8 cellular contexts compared by ENCODE assay signal in genomic region chr13:30615851-30616311, GRCh38. TPM values are rescaled to one million over a fixed set of nuclear protein-coding genes. Genes with fewer than 3 reads are reported as not detected.
DNase-seq lines count a peak whose midpoint lies in the region; ATAC-seq lines count a peak whose summit lies in the region.

No MANE protein-coding gene starts in this region.

- no peaks in the 10 kb centered on the region for H3K9me2 ChIP-seq in GM23248 (ENCODE audit: insufficient read depth)

- H4K20me1 ChIP-seq in GM23248 (ENCODE audit: insufficient read depth) = no peaks in the 10 kb centered on the region

- H3K9me3 Mint-ChIP-seq in activated CD8-positive, alpha-beta memory T cell treated with anti-CD3 and anti-CD28 coated beads, Interleukin-2, amount 10 ng/mL, durations not matched to agents 7 days and 5 days (ENCODE audit: low read depth) = no peaks in the 10 kb centered on the region

- H3K36me3 Mint-ChIP-seq in activated CD8-positive, alpha-beta memory T cell treated with anti-CD3 and anti-CD28 coated beads, Interleukin-2, amount 10 ng/mL, durations not matched to agents 7 days and 5 days = peaks cover 9% of the 10 kb centered on the region

- no peaks in the 10 kb centered on the region for H3K36me3 ChIP-seq in GM23248 (ENCODE audit: low read depth)
- H3K36me3 ChIP-seq in subcutaneous abdominal adipose tissue (ENCODE audit: control insufficient read depth in 5 of 5, insufficient read depth in 5 of 5, low read length in 5 of 5) = peaks cover 0 to 3% (median 0%) of the 10 kb centered on the region in 5 donors

- H3K9ac ChIP-seq in GM23248 (peak overlapping the region; percentile 99), subcutaneous abdominal adipose tissue (ENCODE audit: low read length in 5 of 5) (peak overlapping the region; percentile 93 to 100 (median 99))

- DNase-seq in A172 (ENCODE audit: low spot score) (peak; percentile 32), GM23248 (peak; percentile 75), SK-N-DZ (ENCODE audit: low spot score) (peak; percentile 17), glomerular visceral epithelial cell (ENCODE audit: extremely low spot score) (peak; percentile 31)
- no peak for DNase-seq in activated CD8-positive, alpha-beta memory T cell treated with anti-CD3 and anti-CD28 coated beads, Interleukin-2, amount 10 ng/mL, durations not matched to agents 7 days and 5 days

- no peaks in the 10 kb centered on the region for H3K27me3 ChIP-seq in GM23248 (replicated peaks; ENCODE audit: insufficient read depth)
- H3K27me3 ChIP-seq in subcutaneous abdominal adipose tissue (ENCODE audit: control insufficient read depth in 5 of 5, insufficient read depth in 4 of 5, low read length in 5 of 5) = no peaks in the 10 kb centered on the region

- H3K27me3 Mint-ChIP-seq in activated CD8-positive, alpha-beta memory T cell treated with anti-CD3 and anti-CD28 coated beads, Interleukin-2, amount 10 ng/mL, durations not matched to agents 7 days and 5 days = no peaks in the 10 kb centered on the region

- peak overlapping the region; percentile 99 for H3K27ac ChIP-seq in GM23248
- peak overlapping the region; percentile 100 for H3K27ac ChIP-seq in subcutaneous abdominal adipose tissue (ENCODE audit: low read depth, low read length)

- H3K9me3 ChIP-seq in GM23248 (ENCODE audit: low read depth) (no peaks in the 10 kb centered on the region), subcutaneous abdominal adipose tissue (ENCODE audit: control insufficient read depth in 5 of 5, low read length in 5 of 5) (no peaks in the 10 kb centered on the region)

- peaks cover 89% of the 10 kb centered on the region for H3K79me2 ChIP-seq in GM23248 (ENCODE audit: insufficient read depth)

- CTCF ChIA-PET in activated CD8-positive, alpha-beta memory T cell treated with anti-CD3 and anti-CD28 coated beads, Interleukin-2, amount 10 ng/mL, durations not matched to agents 7 days and 5 days (lab: Charles Lee) = interaction anchor here (0.7 to 1.6 kb wide), 10 partner anchors 8 to 483 kb away, joined by 3 to 6 read pairs (median 4); no protein-coding TSS in a partner anchor

- H3K4me3 Mint-ChIP-seq in activated CD8-positive, alpha-beta memory T cell treated with anti-CD3 and anti-CD28 coated beads, Interleukin-2, amount 10 ng/mL, durations not matched to agents 7 days and 5 days = no peak overlapping the region

- peak overlapping the region; percentile 97 for H3K4me2 ChIP-seq in GM23248 (ENCODE audit: unreplicated experiment)

- H3F3A ChIP-seq in GM23248 (ENCODE audit: insufficient read depth) = peaks cover 18% of the 10 kb centered on the region; the same call in 1 of the 2 replicates

- in situ Hi-C loops in GM23248 (cut with MboI) = no loop called here

- peaks cover 17% of the 10 kb centered on the region for H3K4me1 Mint-ChIP-seq in activated CD8-positive, alpha-beta memory T cell treated with anti-CD3 and anti-CD28 coated beads, Interleukin-2, amount 10 ng/mL, durations not matched to agents 7 days and 5 days

- H3K4me1 ChIP-seq in GM23248 (ENCODE audit: insufficient read depth) (peaks cover 30% of the 10 kb centered on the region), subcutaneous abdominal adipose tissue (ENCODE audit: control insufficient read depth in 5 of 5, insufficient read depth in 5 of 5, low read length in 5 of 5) (peaks cover 3 to 44% (median 38%) of the 10 kb centered on the region in 5 donors)

- 2% methylated on average over 7 of the region's 7 CpGs for WGBS in GM23248 (ENCODE audit: low coverage in 1 of 2, low lambda C conversion rate in 2 of 2, missing lambda C conversion rate in 2 of 2), 2 experiments

- H3K27ac Mint-ChIP-seq in activated CD8-positive, alpha-beta memory T cell treated with anti-CD3 and anti-CD28 coated beads, Interleukin-2, amount 10 ng/mL, durations not matched to agents 7 days and 5 days = no peak overlapping the region

- H3K4me3 ChIP-seq in GM23248 (peak overlapping the region; percentile 87), subcutaneous abdominal adipose tissue (ENCODE audit: low read depth in 1 of 5, low read length in 5 of 5) (peak overlapping the region; percentile 80 to 97 (median 86))

- ATAC-seq in GM18873 (IDR thresholded peaks at IDR 0.05; ENCODE audit: low FRiP score, unreplicated experiment) = no peak
- no peak for ATAC-seq in HG02970 (IDR thresholded peaks at IDR 0.05; ENCODE audit: low FRiP score, unreplicated experiment)
- ATAC-seq in activated CD8-positive, alpha-beta memory T cell treated with anti-CD3 and anti-CD28 coated beads, Interleukin-2, amount 10 ng/mL, durations not matched to agents 7 days and 5 days = no peak

- peak overlapping the region; percentile 88 for H2AFZ ChIP-seq in GM23248

RNA-seq across cellular contexts. Expression of gene USPL1, which starts 1.8 kb away (rescaled TPM):
- total RNA-seq in A172 (2014; rRNA removed; shearing (Covaris generic)) = 16.8 and 17.0 TPM in 2 replicates
- 11.0 and 13.0 TPM in 2 replicates for total RNA-seq in GM23248 (2014; rRNA removed; shearing (Covaris generic))
- 7.9 and 10.0 TPM in 2 replicates for polyA plus RNA-seq in GM23248 (2016; fragmentation: Nextera tagmentation; extraction: Ambion mirVana)
- polyA plus RNA-seq in SK-N-DZ (2014; cell fraction: cytosol; rRNA removed) = 28.0 and 28.2 TPM in 2 replicates
- polyA plus RNA-seq in SK-N-DZ (2014; cell fraction: nucleus; rRNA removed) = 39.5 and 50.1 TPM in 2 replicates
- total RNA-seq in activated CD8-positive, alpha-beta memory T cell treated with anti-CD3 and anti-CD28 coated beads, Interleukin-2, amount 10 ng/mL, durations not matched to agents 7 days and 5 days = 10 to 100 TPM; 19.9 to 23.4 TPM
